Comparison of ENCODE assay signal across 20 cellular contexts in the genomic region with DNA sequence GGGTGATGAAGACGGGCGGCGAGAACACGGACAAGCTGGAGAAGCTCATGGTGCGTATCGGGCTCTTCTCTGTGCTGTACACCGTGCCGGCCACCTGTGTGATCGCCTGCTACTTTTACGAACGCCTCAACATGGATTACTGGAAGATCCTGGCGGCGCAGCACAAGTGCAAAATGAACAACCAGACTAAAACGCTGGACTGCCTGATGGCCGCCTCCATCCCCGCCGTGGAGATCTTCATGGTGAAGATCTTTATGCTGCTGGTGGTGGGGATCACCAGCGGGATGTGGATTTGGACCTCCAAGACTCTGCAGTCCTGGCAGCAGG. TPM values are rescaled to one million over a fixed set of nuclear protein-coding genes. Genes with fewer than 3 reads are reported as not detected.
DNase-seq lines count a peak whose midpoint lies in the region.
"Had no signal": no experiment of that assay in that cellular context is flagged by ENCODE, and none has a peak within 500 bp of the region (broad histone marks: within the 10 kb centered on the region; RNA-seq: fewer than 3 reads in every experiment).

No MANE protein-coding gene starts in this region.

- peak; percentile 19 for DNase-seq in ELF-1 (ENCODE audit: low read depth, low spot score)
- DNase-seq in neuronal stem cell (ENCODE audit: low spot score): no peak
- DNase-seq in COLO829 (ENCODE audit: low spot score): no peak
- no peak for DNase-seq in mesenteric fat pad (ENCODE audit: low spot score)
- no peak for DNase-seq in activated CD4-positive, alpha-beta T cell treated with anti-CD3 and anti-CD28 coated beads, Interleukin-2, amount 50 U/mL, for 1 hour
- DNase-seq in stimulated activated CD4-positive, alpha-beta T cell treated with anti-CD3 and anti-CD28 coated beads, Interleukin-4, amount 100 ng/mL, for 1 hour: no peak
- DNase-seq: AML-193, DMS53, HFFc6, MG63, NCI-H1105 treated with DMSO at 0.1 percent for 48 hours, NCI-H187, NCI-H446 treated with DMSO at 0.1 percent for 48 hours, NCI-H82, SHP77 treated with DMSO at 0.1 percent for 48 hours had no signal

- H2BK5ac ChIP-seq in neuronal stem cell (ENCODE audit: low read length): peak overlapping the region; percentile 70

- H2BK120ac ChIP-seq in neuronal stem cell (ENCODE audit: low read depth, low read length): peak overlapping the region; percentile 3

- peaks cover 93% of the 10 kb centered on the region for H3K27me3 ChIP-seq in HUES48 (ENCODE audit: control insufficient read depth, insufficient read depth, low read length)
- H3K27me3 ChIP-seq in iPS-15b (ENCODE audit: control insufficient read depth, insufficient read depth, low read length): peaks cover 86% of the 10 kb centered on the region
- peaks cover 0 to 90% (median 30%) of the 10 kb centered on the region in 3 experiments for H3K27me3 ChIP-seq in neuronal stem cell (ENCODE audit: control insufficient read depth in 3 of 3, insufficient read depth in 3 of 3, low read depth in 1 of 3, low read length in 3 of 3)

- no peak overlapping the region for H2AK5ac ChIP-seq in neuronal stem cell (ENCODE audit: low read depth, low read length)

- H3K4me1 ChIP-seq in HUES48 (ENCODE audit: control insufficient read depth, insufficient read depth, low read length) (peaks cover 45% of the 10 kb centered on the region), iPS-15b (ENCODE audit: control insufficient read depth, insufficient read depth, low read length) (peaks cover 19% of the 10 kb centered on the region), neuronal stem cell (ENCODE audit: control insufficient read depth in 2 of 2, insufficient read depth in 1 of 2, low read depth in 1 of 2, low read length in 2 of 2) (peaks cover 6 to 17% of the 10 kb centered on the region in 2 donors)

- H3K36me3 ChIP-seq in HUES48 (ENCODE audit: control insufficient read depth, insufficient read depth, low read length) (no peaks in the 10 kb centered on the region), iPS-15b (ENCODE audit: control insufficient read depth, insufficient read depth, low read length) (no peaks in the 10 kb centered on the region), neuronal stem cell (replicated peaks in 1 of 2; ENCODE audit: control insufficient read depth in 2 of 2, insufficient read depth in 2 of 2, low read length in 2 of 2) (peaks cover 0 to 22% of the 10 kb centered on the region in 2 donors)
- H3K36me3 ChIP-seq: MG63 had no signal

- H4K91ac ChIP-seq in neuronal stem cell (ENCODE audit: low read depth, low read length, poor library complexity): no peak overlapping the region

- no peak overlapping the region for H3K4ac ChIP-seq in neuronal stem cell (ENCODE audit: low read length)

- H3K23ac ChIP-seq in neuronal stem cell (ENCODE audit: low read depth, low read length, poor library complexity): peak overlapping the region; percentile 92

- no peak overlapping the region for H2AFZ ChIP-seq in neuronal stem cell (ENCODE audit: low read length)

- H2BK15ac ChIP-seq in neuronal stem cell (ENCODE audit: low read length): peak overlapping the region; percentile 76

- H3K9me3 ChIP-seq in HUES48 (ENCODE audit: control insufficient read depth, insufficient read depth, low read length): no peaks in the 10 kb centered on the region
- H3K9me3 ChIP-seq in iPS-15b (ENCODE audit: control insufficient read depth, insufficient read depth, low read length): no peaks in the 10 kb centered on the region
- peaks cover 5 to 19% of the 10 kb centered on the region in 2 donors for H3K9me3 ChIP-seq in neuronal stem cell (replicated peaks in 1 of 2; ENCODE audit: control insufficient read depth in 2 of 2, insufficient read depth in 1 of 2, low read depth in 1 of 2, low read length in 2 of 2)
- H3K9me3 ChIP-seq: MG63 had no signal

- H3K4me2 ChIP-seq in neuronal stem cell (ENCODE audit: insufficient read depth, low read length, poor library complexity, severe bottlenecking): no peak overlapping the region

- H2BK12ac ChIP-seq in neuronal stem cell (ENCODE audit: low read length): no peak overlapping the region

- H4K8ac ChIP-seq in neuronal stem cell (ENCODE audit: low read depth, low read length): no peak overlapping the region

- no peak overlapping the region for H3K9ac ChIP-seq in HUES48 (ENCODE audit: low read depth, low read length)
- H3K9ac ChIP-seq in iPS-15b (ENCODE audit: low read depth, low read length): no peak overlapping the region
- no peak overlapping the region for H3K9ac ChIP-seq in neuronal stem cell (ENCODE audit: low read depth, low read length, poor library complexity)

- H3K4me3 ChIP-seq in HUES48 (ENCODE audit: low read depth, low read length) (0 out of 2 replicates have a peak overlapping the region, but pooled peaks have one; percentile 1), iPS-15b (ENCODE audit: low read depth, low read length) (peak overlapping the region; percentile 59), neuronal stem cell (ENCODE audit: low read length in 2 of 2) (no peak overlapping the region)
- H3K4me3 ChIP-seq: GM12878, MG63 had no signal

- no peaks in the 10 kb centered on the region for H3K79me1 ChIP-seq in neuronal stem cell (ENCODE audit: low read depth, low read length)

- H3K27ac ChIP-seq in HUES48 (ENCODE audit: low read depth, low read length) (no peak overlapping the region), neuronal stem cell (replicated peaks; ENCODE audit: low read length) (no peak overlapping the region)
- H3K27ac ChIP-seq: HL-60 had no signal

- peak overlapping the region; percentile 71 for H3K18ac ChIP-seq in neuronal stem cell (ENCODE audit: low read length)

- WGBS in neuronal stem cell (ENCODE audit: extremely low coverage in 2 of 2, insufficient read length in 2 of 2, insufficient replicate concordance in 1 of 2), 2 donors: no CpG with 5 or more reads among the region's 18 CpGs

- H3K14ac ChIP-seq in neuronal stem cell (ENCODE audit: low read length): no peak overlapping the region

RNA-seq across cellular contexts. Expression of gene FZD10, which starts 1.9 kb away (rescaled TPM):
- 0.38 TPM for polyA plus RNA-seq in neuronal stem cell (2013, experiment 1 of 2)
- 0.36 TPM for polyA plus RNA-seq in neuronal stem cell (2013, experiment 2 of 2)
- total RNA-seq in mesenteric fat pad: 1.2 TPM
- total RNA-seq: G401, GM12878, HFFc6 had no signal
- polyA plus RNA-seq: GM12878 had no signal

Comparison
In these comparisons a context has a peak if more than half of its experiments do, and no peak if none do; other contexts are left out.
1. H3K4me3 ChIP-seq: peak in HUES48 (single experiment) and iPS-15b (single experiment); none in neuronal stem cell (0 of 2).